ENCODE assay signal across 24 cellular contexts in the genomic region with DNA sequence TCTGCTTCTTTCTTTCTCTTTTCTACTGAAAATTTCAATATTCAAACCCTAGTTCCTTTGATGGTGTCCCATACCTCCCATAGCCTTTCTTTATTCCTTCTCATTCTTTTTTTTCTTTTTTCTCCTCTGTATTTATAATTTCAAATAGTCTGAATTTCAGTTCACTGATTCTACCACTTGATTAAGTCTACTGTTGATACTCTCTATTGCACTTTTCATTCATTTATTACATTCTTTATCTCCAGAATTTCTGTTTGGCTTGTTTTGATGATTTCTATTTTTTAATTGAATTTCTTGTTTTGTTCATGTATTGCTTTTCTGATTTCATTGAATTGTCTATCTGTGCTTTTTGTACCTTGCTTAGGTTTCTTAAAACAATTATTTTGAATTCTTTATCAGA.
DNase-seq lines count a peak whose midpoint lies in the region; ATAC-seq, FAIRE-seq and TF ChIP-seq lines count a peak whose summit lies in the region.
"Had no signal": no experiment of that assay in that cellular context is flagged by ENCODE, and none has a peak within 500 bp of the region (broad histone marks: within the 10 kb centered on the region; RNA-seq: fewer than 3 reads in every experiment).

No MANE protein-coding gene starts in this region.

- POLR2A ChIA-PET in HepG2 (lab: Yijun Ruan, JAX) = no interaction called here
- POLR2A ChIA-PET in HEK293 (lab: Yijun Ruan, JAX) = no interaction called here
- POLR2A ChIA-PET in PC-3 (lab: Charles Lee; ENCODE audit: unreplicated experiment) = no interaction called here

- H3K36me3 Mint-ChIP-seq in natural killer cell = peaks cover 50% of the 10 kb centered on the region
- H3K36me3 Mint-ChIP-seq: CD4-positive, CD25-positive, alpha-beta regulatory T cell had no signal

- H3K9me2 ChIP-seq in PC-3 (replicated peaks; ENCODE audit: low read length) = no peaks in the 10 kb centered on the region

- no peak for ATAC-seq in HepG2
- no peak for ATAC-seq in right lobe of liver
- ATAC-seq in PC-3 = no peak
- no peak for ATAC-seq in stimulated activated naive CD8-positive, alpha-beta T cell treated with anti-CD3 and anti-CD28 coated beads, Interleukin-15, Interleukin-2, amounts not matched to agents 100 U/mL and 50 U/mL, for 24 hours
- ATAC-seq in natural killer cell = no peak
- ATAC-seq: CD8-positive, alpha-beta T cell; GM23338; HCT116 had no signal

- H3K4me1 ChIP-seq in HepG2 (ENCODE audit: insufficient read depth, low read length) = no peaks in the 10 kb centered on the region
- no peaks in the 10 kb centered on the region for H3K4me1 ChIP-seq in right lobe of liver
- no peaks in the 10 kb centered on the region for H3K4me1 ChIP-seq in HEK293 (ENCODE audit: control insufficient read depth, insufficient read depth, low read length)
- no peaks in the 10 kb centered on the region for H3K4me1 ChIP-seq in PC-3 (ENCODE audit: insufficient read depth, low read length)
- H3K4me1 ChIP-seq: BLaER1, Caco-2 had no signal

- H3K27me3 ChIP-seq in HepG2 (ENCODE audit: control insufficient read depth in 1 of 2, insufficient read depth in 2 of 2, low read length in 2 of 2) (no peaks in the 10 kb centered on the region), right lobe of liver (no peaks in the 10 kb centered on the region), PC-3 (ENCODE audit: low read length) (no peaks in the 10 kb centered on the region)
- H3K27me3 ChIP-seq: BLaER1 had no signal

- no peaks in the 10 kb centered on the region for H3F3A ChIP-seq in PC-3 (ENCODE audit: low read length, unreplicated experiment)

- H3K4me3 Mint-ChIP-seq in natural killer cell = no peak overlapping the region
- H3K4me3 Mint-ChIP-seq: B cell; CD4-positive, CD25-positive, alpha-beta regulatory T cell; CD8-positive, alpha-beta T cell; GM23338; H9; HFFc6 had no signal

- TF ChIP-seq EP300 in HepG2 (IDR thresholded peaks at IDR 0.05; ENCODE audit: low read depth in 2 of 2, low read length in 2 of 2) (no peak), HepG2 (CRISPR knock-in tag; IDR thresholded peaks at IDR 0.05; ENCODE audit: borderline replicate concordance) (no peak)

- no peak for FAIRE-seq in HepG2 (lab: Jason Lieb, UNC)
- FAIRE-seq: D721Med, GM12891, GM18507 had no signal

- TF ChIP-seq CTCF in HepG2 (CRISPR knock-in tag; IDR thresholded peaks at IDR 0.05) = no peak
- no peak for TF ChIP-seq CTCF in right lobe of liver (IDR thresholded peaks at IDR 0.05)
- no peak for TF ChIP-seq CTCF in HEK293 (tag by site-specific recombination; IDR thresholded peaks at IDR 0.05)
- no peak for TF ChIP-seq CTCF in PC-3 (conservative IDR thresholded peaks at IDR 0.05; ENCODE audit: low read depth, low read length)
- TF ChIP-seq CTCF in natural killer cell (IDR thresholded peaks at IDR 0.05) = no peak

- intact Hi-C loops in HepG2 (cut with micrococcal nuclease; ENCODE audit: unreplicated experiment) (no loop called here), right lobe of liver (cut with DNase I) (no loop called here), PC-3 (cut with micrococcal nuclease) (no loop called here), natural killer cell (cut with micrococcal nuclease) (no loop called here)

- H3K27ac Mint-ChIP-seq in natural killer cell = no peak overlapping the region
- H3K27ac Mint-ChIP-seq: B cell; CD4-positive, CD25-positive, alpha-beta regulatory T cell; CD8-positive, alpha-beta T cell; GM23338; HFFc6 had no signal

- no peak overlapping the region for H3K4me3 ChIP-seq in HepG2 (replicated peaks in 1 of 3; ENCODE audit: insufficient read depth in 1 of 3, low read depth in 2 of 3, low read length in 3 of 3)
- no peak overlapping the region for H3K4me3 ChIP-seq in right lobe of liver
- no peak overlapping the region for H3K4me3 ChIP-seq in HEK293 (ENCODE audit: low read depth, low read length)
- no peak overlapping the region for H3K4me3 ChIP-seq in PC-3 (ENCODE audit: low read length)
- H3K4me3 ChIP-seq: BLaER1, GM23338 had no signal

- TF ChIP-seq POLR2A in HepG2 (IDR thresholded peaks at IDR 0.05; ENCODE audit: insufficient read depth in 1 of 2, low read depth in 2 of 2, low read length in 2 of 2) (no peak), right lobe of liver (IDR thresholded peaks at IDR 0.05) (no peak)

- H3K27ac ChIP-seq in HepG2 (ENCODE audit: extremely low read length, insufficient read depth, low read length) (no peak overlapping the region), right lobe of liver (no peak overlapping the region), HEK293 (ENCODE audit: extremely low read depth, low read depth, low read length) (no peak overlapping the region), PC-3 (ENCODE audit: low read length) (no peak overlapping the region)
- H3K27ac ChIP-seq: BLaER1, C4-2B had no signal

- no peaks in the 10 kb centered on the region for H3K27me3 Mint-ChIP-seq in natural killer cell (ENCODE audit: low read depth in 2 of 2)
- H3K27me3 Mint-ChIP-seq: B cell; CD4-positive, CD25-positive, alpha-beta regulatory T cell had no signal

- H3K79me2 ChIP-seq in HepG2 (ENCODE audit: insufficient read depth, low read length) (no peaks in the 10 kb centered on the region), PC-3 (ENCODE audit: low read length) (no peaks in the 10 kb centered on the region)

- H3K4me2 ChIP-seq in HepG2 (ENCODE audit: low read depth, low read length) (no peak overlapping the region), PC-3 (ENCODE audit: low read length) (no peak overlapping the region)
- H3K4me2 ChIP-seq: BLaER1, GM23338 had no signal

- no peaks in the 10 kb centered on the region for H4K20me1 ChIP-seq in HepG2 (ENCODE audit: insufficient read depth, low read length)
- H4K20me1 ChIP-seq in PC-3 (ENCODE audit: low read length) = no peaks in the 10 kb centered on the region
- H4K20me1 ChIP-seq: BLaER1 had no signal

- H2AFZ ChIP-seq in HepG2 (ENCODE audit: low read length) = no peak overlapping the region
- H2AFZ ChIP-seq in PC-3 (ENCODE audit: low read length) = no peak overlapping the region

- TF ChIP-seq RAD21 in HepG2 (CRISPR knock-in tag; IDR thresholded peaks at IDR 0.05) = no peak

- CTCF ChIA-PET in HepG2 (lab: Yijun Ruan, JAX; ENCODE audit: low intra/inter-chr PET ratio, low total read pairs) = no interaction called here
- CTCF ChIA-PET in HEK293 (lab: Yijun Ruan, JAX) = interaction anchor here (0.6 kb wide), 1 partner anchor 178 kb away, joined by 3 read pairs; no protein-coding TSS in a partner anchor
- CTCF ChIA-PET in PC-3 (lab: Charles Lee) = no interaction called here

- H3K36me3 ChIP-seq in HepG2 (replicated peaks in 1 of 2; ENCODE audit: control insufficient read depth in 1 of 2, insufficient read depth in 2 of 2, low read length in 2 of 2) = no peaks in the 10 kb centered on the region
- H3K36me3 ChIP-seq in right lobe of liver = no peaks in the 10 kb centered on the region
- no peaks in the 10 kb centered on the region for H3K36me3 ChIP-seq in HEK293 (ENCODE audit: control insufficient read depth in 2 of 2, insufficient read depth in 1 of 2, low read length in 2 of 2)
- H3K36me3 ChIP-seq in PC-3 (ENCODE audit: low read depth, low read length) = peaks cover 15% of the 10 kb centered on the region; the same call in 1 of the 2 replicates
- H3K36me3 ChIP-seq: BLaER1 had no signal

- H3K9me3 Mint-ChIP-seq in natural killer cell = peaks cover 15 to 33% of the 10 kb centered on the region in 2 donors

- no peak overlapping the region for H3K9ac ChIP-seq in HepG2 (ENCODE audit: insufficient read depth, low read depth, low read length)
- no peak overlapping the region for H3K9ac ChIP-seq in PC-3 (ENCODE audit: low read length)
- H3K9ac ChIP-seq: BLaER1 had no signal

- no TSS peak for BruUV-seq in HepG2 (replicated peaks; lab: Mats Ljungman, UMichigan)
- BruUV-seq in PC-3 (replicated peaks; lab: Mats Ljungman, UMichigan) = no TSS peak

- H3K9me3 ChIP-seq in HepG2 (ENCODE audit: low read length) = peaks cover 22% of the 10 kb centered on the region
- peaks cover 0 to 4% (median 0%) of the 10 kb centered on the region in 4 donors for H3K9me3 ChIP-seq in right lobe of liver
- H3K9me3 ChIP-seq in HEK293 (ENCODE audit: control insufficient read depth, insufficient read depth, low read depth, low read length) = no peaks in the 10 kb centered on the region
- peaks cover 21% of the 10 kb centered on the region; the same call in 1 of the 2 replicates for H3K9me3 ChIP-seq in PC-3 (ENCODE audit: low read length)

- no peak for DNase-seq in HepG2 (ENCODE audit: low spot score)
- DNase-seq in right lobe of liver = no peak
- DNase-seq in PC-3 = peak; percentile 14
- no peak for DNase-seq in stimulated activated naive CD8-positive, alpha-beta T cell treated with anti-CD3 and anti-CD28 coated beads, Interleukin-15, Interleukin-2, amounts not matched to agents 100 U/mL and 50 U/mL, for 24 hours
- DNase-seq in natural killer cell = no peak
- DNase-seq in KG1 (lab: John Stamatoyannopoulos, UW) = no peak
- DNase-seq: 8988T; Caco-2; CD4-positive, CD25-positive, alpha-beta regulatory T cell; CD8-positive, alpha-beta T cell; DMS153; DND-41; GF-D8; H9; HFFc6 had no signal

- in situ Hi-C loops in HepG2 (cut with HindIII; ENCODE audit: extremely low pct_ligation_motif_present, low pct_unique_long_range_greater_than_20kb) = no loop called here

- H3K4me1 Mint-ChIP-seq in natural killer cell = no peaks in the 10 kb centered on the region
- H3K4me1 Mint-ChIP-seq: B cell; CD4-positive, CD25-positive, alpha-beta regulatory T cell had no signal

TF ChIP-seq in HEK293, 187 proteins besides CTCF, POLR2A, EP300 and RAD21:
- TF ChIP-seq ZNF112 (tag by site-specific recombination; IDR thresholded peaks at IDR 0.05) (no peak), ZNF791 (tag by site-specific recombination; IDR thresholded peaks at IDR 0.05) (no peak), SETDB1 (IDR thresholded peaks at IDR 0.05; ENCODE audit: insufficient read length, low read length) (peak; percentile 61)
TF ChIP-seq in HEK293: peak in this region for 1.
